Comparison of ENCODE assay signal across 1 cellular context in the genomic region with DNA sequence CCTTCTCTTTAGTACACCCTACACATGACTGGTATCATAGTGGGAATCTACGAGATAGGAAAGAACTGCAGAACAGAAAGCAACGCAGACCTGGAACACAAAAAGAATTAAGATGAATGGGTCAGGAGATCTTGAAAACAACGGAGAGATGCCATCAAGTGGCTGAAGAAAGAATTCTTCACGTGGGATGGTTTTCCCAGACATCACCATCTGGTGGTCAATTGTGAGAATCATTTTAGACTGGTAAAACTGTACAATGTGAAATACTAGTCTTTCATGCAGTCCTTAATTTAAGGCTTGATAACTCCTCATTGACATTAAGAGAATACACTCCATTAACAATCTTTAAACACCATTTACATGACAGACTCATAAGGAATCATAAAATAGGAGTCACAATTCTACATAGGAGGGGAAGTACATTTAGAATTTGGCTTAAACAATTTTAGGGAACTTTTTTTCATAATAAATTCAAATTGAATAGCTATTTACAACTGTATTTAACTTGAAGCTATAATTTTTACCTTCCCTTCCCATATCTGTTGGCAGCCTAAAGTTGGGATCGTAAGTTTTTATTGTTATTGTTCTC.
TF ChIP-seq lines count a peak whose summit lies in the region.

No MANE protein-coding gene starts in this region.

TF ChIP-seq in HepG2, 621 proteins besides CTCF, POLR2A, EP300 and RAD21 (continued from another document):
- TF ChIP-seq, protein P1, sequence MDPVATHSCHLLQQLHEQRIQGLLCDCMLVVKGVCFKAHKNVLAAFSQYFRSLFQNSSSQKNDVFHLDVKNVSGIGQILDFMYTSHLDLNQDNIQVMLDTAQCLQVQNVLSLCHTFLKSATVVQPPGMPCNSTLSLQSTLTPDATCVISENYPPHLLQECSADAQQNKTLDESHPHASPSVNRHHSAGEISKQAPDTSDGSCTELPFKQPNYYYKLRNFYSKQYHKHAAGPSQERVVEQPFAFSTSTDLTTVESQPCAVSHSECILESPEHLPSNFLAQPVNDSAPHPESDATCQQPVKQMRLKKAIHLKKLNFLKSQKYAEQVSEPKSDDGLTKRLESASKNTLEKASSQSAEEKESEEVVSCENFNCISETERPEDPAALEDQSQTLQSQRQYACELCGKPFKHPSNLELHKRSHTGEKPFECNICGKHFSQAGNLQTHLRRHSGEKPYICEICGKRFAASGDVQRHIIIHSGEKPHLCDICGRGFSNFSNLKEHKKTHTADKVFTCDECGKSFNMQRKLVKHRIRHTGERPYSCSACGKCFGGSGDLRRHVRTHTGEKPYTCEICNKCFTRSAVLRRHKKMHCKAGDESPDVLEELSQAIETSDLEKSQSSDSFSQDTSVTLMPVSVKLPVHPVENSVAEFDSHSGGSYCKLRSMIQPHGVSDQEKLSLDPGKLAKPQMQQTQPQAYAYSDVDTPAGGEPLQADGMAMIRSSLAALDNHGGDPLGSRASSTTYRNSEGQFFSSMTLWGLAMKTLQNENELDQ (CRISPR knock-in tag; IDR thresholded peaks at IDR 0.05; ENCODE audit: borderline replicate concordance): no peak
- TF ChIP-seq KLF11 (CRISPR knock-in tag; IDR thresholded peaks at IDR 0.05): no peak
- TF ChIP-seq PPARG (CRISPR knock-in tag; conservative IDR thresholded peaks at IDR 0.05): 0 out of 2 replicates have a peak, but pooled peaks have one; percentile 13
- no peak for TF ChIP-seq ATF7-NPFF (CRISPR knock-in tag; IDR thresholded peaks at IDR 0.05; ENCODE audit: low read depth)
- no peak for TF ChIP-seq DMAP1 (CRISPR knock-in tag; IDR thresholded peaks at IDR 0.05)
- TF ChIP-seq, protein P2, sequence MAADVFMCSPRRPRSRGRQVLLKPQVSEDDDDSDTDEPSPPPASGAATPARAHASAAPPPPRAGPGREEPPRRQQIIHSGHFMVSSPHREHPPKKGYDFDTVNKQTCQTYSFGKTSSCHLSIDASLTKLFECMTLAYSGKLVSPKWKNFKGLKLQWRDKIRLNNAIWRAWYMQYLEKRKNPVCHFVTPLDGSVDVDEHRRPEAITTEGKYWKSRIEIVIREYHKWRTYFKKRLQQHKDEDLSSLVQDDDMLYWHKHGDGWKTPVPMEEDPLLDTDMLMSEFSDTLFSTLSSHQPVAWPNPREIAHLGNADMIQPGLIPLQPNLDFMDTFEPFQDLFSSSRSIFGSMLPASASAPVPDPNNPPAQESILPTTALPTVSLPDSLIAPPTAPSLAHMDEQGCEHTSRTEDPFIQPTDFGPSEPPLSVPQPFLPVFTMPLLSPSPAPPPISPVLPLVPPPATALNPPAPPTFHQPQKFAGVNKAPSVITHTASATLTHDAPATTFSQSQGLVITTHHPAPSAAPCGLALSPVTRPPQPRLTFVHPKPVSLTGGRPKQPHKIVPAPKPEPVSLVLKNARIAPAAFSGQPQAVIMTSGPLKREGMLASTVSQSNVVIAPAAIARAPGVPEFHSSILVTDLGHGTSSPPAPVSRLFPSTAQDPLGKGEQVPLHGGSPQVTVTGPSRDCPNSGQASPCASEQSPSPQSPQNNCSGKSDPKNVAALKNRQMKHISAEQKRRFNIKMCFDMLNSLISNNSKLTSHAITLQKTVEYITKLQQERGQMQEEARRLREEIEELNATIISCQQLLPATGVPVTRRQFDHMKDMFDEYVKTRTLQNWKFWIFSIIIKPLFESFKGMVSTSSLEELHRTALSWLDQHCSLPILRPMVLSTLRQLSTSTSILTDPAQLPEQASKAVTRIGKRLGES (CRISPR knock-in tag; IDR thresholded peaks at IDR 0.05; ENCODE audit: borderline replicate concordance): no peak
- no peak for TF ChIP-seq LCORL (IDR thresholded peaks at IDR 0.05)
- TF ChIP-seq LCORL (CRISPR knock-in tag; IDR thresholded peaks at IDR 0.05): no peak
- no peak for TF ChIP-seq SIN3B (IDR thresholded peaks at IDR 0.05; ENCODE audit: low read length)
- no peak for TF ChIP-seq SMYD3 (CRISPR knock-in tag; IDR thresholded peaks at IDR 0.05)
- TF ChIP-seq, protein P3, sequence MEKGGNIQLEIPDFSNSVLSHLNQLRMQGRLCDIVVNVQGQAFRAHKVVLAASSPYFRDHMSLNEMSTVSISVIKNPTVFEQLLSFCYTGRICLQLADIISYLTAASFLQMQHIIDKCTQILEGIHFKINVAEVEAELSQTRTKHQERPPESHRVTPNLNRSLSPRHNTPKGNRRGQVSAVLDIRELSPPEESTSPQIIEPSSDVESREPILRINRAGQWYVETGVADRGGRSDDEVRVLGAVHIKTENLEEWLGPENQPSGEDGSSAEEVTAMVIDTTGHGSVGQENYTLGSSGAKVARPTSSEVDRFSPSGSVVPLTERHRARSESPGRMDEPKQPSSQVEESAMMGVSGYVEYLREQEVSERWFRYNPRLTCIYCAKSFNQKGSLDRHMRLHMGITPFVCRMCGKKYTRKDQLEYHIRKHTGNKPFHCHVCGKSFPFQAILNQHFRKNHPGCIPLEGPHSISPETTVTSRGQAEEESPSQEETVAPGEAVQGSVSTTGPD (CRISPR knock-in tag; IDR thresholded peaks at IDR 0.05): no peak
TF ChIP-seq in HepG2: peak in this region for 6.
